ENCODE assay signal across 13 cellular contexts in genomic region chr2:234256516-234256915, GRCh38.
A peak's percentile ranks its signal among the peaks of the same experiment; 100 is the strongest.
DNase-seq lines count a peak whose midpoint lies in the region; ATAC-seq, FAIRE-seq and TF ChIP-seq lines count a peak whose summit lies in the region.
"Had no signal": no experiment of that assay in that cellular context is flagged by ENCODE, and none has a peak within 500 bp of the region (broad histone marks: within the 10 kb centered on the region; RNA-seq: fewer than 3 reads in every experiment).

No MANE protein-coding gene starts in this region.

- no peak for FAIRE-seq in H1 (lab: Jason Lieb, UNC)

- no peak overlapping the region for H3K56ac ChIP-seq in H1 (replicated peaks; ENCODE audit: insufficient read length, low read depth, low read length)

- H3K4me3 Mint-ChIP-seq in Caco-2 (ENCODE audit: unreplicated experiment), result peak overlapping the region; percentile 45

- no peaks in the 10 kb centered on the region for H3K79me2 ChIP-seq in H1 (ENCODE audit: control insufficient read depth in 1 of 2, insufficient read depth in 2 of 2, low read length in 2 of 2)

- intact Hi-C loops in Caco-2 (cut with micrococcal nuclease; ENCODE audit: unreplicated experiment), result loop anchor here (1.0 to 5.0 kb wide), 6 partner anchors 44 to 246 kb away; no protein-coding TSS in a partner anchor

- H3K36me3 Mint-ChIP-seq in Caco-2 (ENCODE audit: insufficient read depth, unreplicated experiment), result peaks cover 8% of the 10 kb centered on the region

- H3K14ac ChIP-seq in H1 (ENCODE audit: insufficient read length), result no peak overlapping the region
- H3K14ac ChIP-seq in mesenchymal stem cell (ENCODE audit: low read length in 2 of 2), result no peak overlapping the region

- H4K5ac ChIP-seq in H1 (ENCODE audit: insufficient read length, low read depth, low read length), result no peak overlapping the region

- no peak overlapping the region for H2AK5ac ChIP-seq in H1 (ENCODE audit: low read depth, low read length)
- peak overlapping the region; percentile 100 for H2AK5ac ChIP-seq in mesenchymal stem cell (ENCODE audit: low read length, severe bottlenecking)

- no peak overlapping the region for H2BK20ac ChIP-seq in H1 (ENCODE audit: low read length)

- H2BK15ac ChIP-seq in H1 (ENCODE audit: low read length) (no peak overlapping the region), mesenchymal stem cell (ENCODE audit: low read depth, poor library complexity, severe bottlenecking) (no peak overlapping the region)

- TF ChIP-seq CTCF in Caco-2 (IDR thresholded peaks at IDR 0.05; ENCODE audit: insufficient read depth in 1 of 2, low read depth in 1 of 2, low read length in 1 of 2, severe bottlenecking in 1 of 2, unreplicated experiment in 1 of 2) (no peak), H1 (IDR thresholded peaks at IDR 0.05; ENCODE audit: control extremely low read depth in 1 of 3, insufficient read depth in 1 of 3, low read depth in 1 of 3, low read length in 3 of 3) (no peak)

- no peak overlapping the region for H2BK12ac ChIP-seq in H1 (ENCODE audit: low read depth, low read length)
- peak overlapping the region; percentile 33 to 51 for H2BK12ac ChIP-seq in mesenchymal stem cell (ENCODE audit: low read length in 2 of 2)

- H3K23ac ChIP-seq in H1 (ENCODE audit: insufficient read length), result no peak overlapping the region
- H3K23ac ChIP-seq in mesenchymal stem cell (ENCODE audit: low read length in 2 of 2), result no peak overlapping the region

- peak; percentile 22; the same call in 1 of the 2 replicates for TF ChIP-seq EP300 in Ishikawa (IDR thresholded peaks at IDR 0.05; ENCODE audit: borderline replicate concordance)
- no peak for TF ChIP-seq EP300 in H1 (IDR thresholded peaks at IDR 0.05; ENCODE audit: borderline replicate concordance in 1 of 2, low read depth in 2 of 2, low read length in 2 of 2)

- DNase-seq in Caco-2, result peak; percentile 75 to 86
- no peak for DNase-seq in H1 (ENCODE audit: low read depth in 1 of 2, low spot score in 2 of 2)
- DNase-seq in mesenchymal stem cell, result no peak
- no peak for DNase-seq in activated CD4-positive, CD25-positive, alpha-beta regulatory T cell (lab: John Stamatoyannopoulos, UW)
- DNase-seq in DMS153 (lab: John Stamatoyannopoulos, UW), result no peak
- DNase-seq: C1 segment of cervical spinal cord, EL, KBM-7, NCI-H146, NCI-H2081, NCI-H748 treated with DMSO at 0.1 percent for 48 hours had no signal

- H3K18ac ChIP-seq in H1 (ENCODE audit: extremely low read depth, low read length) (no peak overlapping the region), mesenchymal stem cell (ENCODE audit: low read depth in 1 of 2, low read length in 2 of 2) (no peak overlapping the region)

- TF ChIP-seq RAD21 in Ishikawa (IDR thresholded peaks at IDR 0.05; ENCODE audit: low read depth), result no peak
- no peak for TF ChIP-seq RAD21 in H1 (IDR thresholded peaks at IDR 0.05 in 1 of 2, conservative IDR thresholded peaks at IDR 0.05 in 1 of 2; ENCODE audit: low read depth in 2 of 2, low read length in 2 of 2)

- peaks cover 17% of the 10 kb centered on the region for H3K4me1 Mint-ChIP-seq in Caco-2 (ENCODE audit: low read depth, unreplicated experiment)

- H4K91ac ChIP-seq in H1 (replicated peaks; ENCODE audit: insufficient read length, low read length) (no peak overlapping the region), mesenchymal stem cell (ENCODE audit: low read length) (no peak overlapping the region)

- H2BK5ac ChIP-seq in H1 (ENCODE audit: low read depth, low read length) (no peak overlapping the region), mesenchymal stem cell (ENCODE audit: low read depth, low read length, poor library complexity, severe bottlenecking) (no peak overlapping the region)

- no peaks in the 10 kb centered on the region for H3K27me3 Mint-ChIP-seq in Caco-2 (ENCODE audit: insufficient read depth, unreplicated experiment)

- WGBS in H1 (ENCODE audit: extremely low coverage in 1 of 2, insufficient coverage in 1 of 2, insufficient read length in 1 of 2, insufficient replicate concordance in 2 of 2, low coverage in 1 of 2, low lambda C conversion rate in 2 of 2, missing lambda C conversion rate in 1 of 2), 2 experiments, result 77% methylated on average over 3 of the region's 3 CpGs; no CpG with 5 or more reads in 1 of the 2 experiments
- WGBS in mesenchymal stem cell, result 78% methylated on average over 3 of the region's 3 CpGs

- ATAC-seq in GM19324 (IDR thresholded peaks at IDR 0.05; ENCODE audit: low FRiP score, unreplicated experiment), result no peak

- H3K27me3 ChIP-seq in Caco-2 (replicated peaks; ENCODE audit: control insufficient read depth, insufficient read depth, low read length) (no peaks in the 10 kb centered on the region), H1 (replicated peaks in 1 of 4; ENCODE audit: control insufficient read depth in 3 of 4, extremely low read depth in 1 of 4, insufficient read depth in 3 of 4, low read length in 3 of 4) (no peaks in the 10 kb centered on the region), mesenchymal stem cell (ENCODE audit: control insufficient read depth in 1 of 2, insufficient read depth in 1 of 2, low read length in 2 of 2) (no peaks in the 10 kb centered on the region)

- H3K9me3 ChIP-seq in Caco-2 (no peaks in the 10 kb centered on the region), H1 (ENCODE audit: insufficient read depth in 2 of 2, low read depth in 1 of 2, low read length in 1 of 2) (no peaks in the 10 kb centered on the region), mesenchymal stem cell (ENCODE audit: control insufficient read depth, low read length) (no peaks in the 10 kb centered on the region)

- H3K4me1 ChIP-seq in Caco-2 (peaks cover 54% of the 10 kb centered on the region), H1 (replicated peaks in 1 of 4; ENCODE audit: control insufficient read depth in 3 of 4, insufficient read depth in 4 of 4, low read length in 3 of 4) (peaks cover 0 to 5% (median 0%) of the 10 kb centered on the region in 4 experiments; a peak in 2 of 7 replicates), mesenchymal stem cell (ENCODE audit: control insufficient read depth, insufficient read depth, low read depth, low read length) (peaks cover 19% of the 10 kb centered on the region)

- CTCF ChIA-PET in Caco-2 (lab: Charles Lee), result interaction anchor here (0.6 to 2.7 kb wide), 2 partner anchors 24 to 62 kb away, joined by 3 to 7 read pairs; no protein-coding TSS in a partner anchor
- CTCF ChIA-PET in H1 (lab: Charles Lee; ENCODE audit: partially characterized antibody), result interaction anchor here (0.6 to 0.7 kb wide), 2 partner anchors 606 to 669 kb away, joined by 3 read pairs; no protein-coding TSS in a partner anchor

- no peaks in the 10 kb centered on the region for H3K79me1 ChIP-seq in H1 (ENCODE audit: low read depth, low read length)
- peaks cover 7% of the 10 kb centered on the region for H3K79me1 ChIP-seq in mesenchymal stem cell (replicated peaks; ENCODE audit: low read length, poor library complexity, severe bottlenecking)

- H3K36me3 ChIP-seq in Caco-2 (ENCODE audit: control insufficient read depth, insufficient read depth, low read length) (no peaks in the 10 kb centered on the region), H1 (ENCODE audit: control insufficient read depth in 2 of 4, insufficient read depth in 4 of 4, low read length in 3 of 4) (no peaks in the 10 kb centered on the region), mesenchymal stem cell (ENCODE audit: control insufficient read depth in 1 of 2, insufficient read depth in 2 of 2, low read depth in 1 of 2, low read length in 2 of 2) (peaks cover 0 to 3% of the 10 kb centered on the region in 2 experiments)

- H3K27ac ChIP-seq in H1 (ENCODE audit: low read depth, low read length) (no peak overlapping the region), mesenchymal stem cell (ENCODE audit: low read length, poor library complexity, severe bottlenecking) (peak overlapping the region; percentile 17)

- H3K4ac ChIP-seq in H1 (replicated peaks; ENCODE audit: insufficient read length, low read depth, low read length) (no peak overlapping the region), mesenchymal stem cell (ENCODE audit: low read depth in 1 of 2, low read length in 2 of 2) (no peak overlapping the region)

- H2BK120ac ChIP-seq in H1 (replicated peaks; ENCODE audit: low read depth, low read length), result no peak overlapping the region
- no peak overlapping the region for H2BK120ac ChIP-seq in mesenchymal stem cell (ENCODE audit: low read depth, low read length)

- H4K8ac ChIP-seq in H1 (ENCODE audit: extremely low read depth, insufficient read depth, low read length) (no peak overlapping the region; the same call in 1 of the 2 replicates), mesenchymal stem cell (ENCODE audit: low read length) (no peak overlapping the region)

- H2AFZ ChIP-seq in H1 (ENCODE audit: low read length) (no peak overlapping the region), mesenchymal stem cell (ENCODE audit: low read depth, low read length) (no peak overlapping the region)

- H3K4me3 ChIP-seq in Caco-2 (ENCODE audit: low read depth, low read length) (no peak overlapping the region), H1 (ENCODE audit: extremely low read depth in 1 of 4, insufficient read depth in 2 of 4, low read depth in 3 of 4, low read length in 4 of 4) (no peak overlapping the region), mesenchymal stem cell (ENCODE audit: insufficient read depth in 1 of 2, low read depth in 1 of 2, low read length in 2 of 2) (no peak overlapping the region)

- TSS peak; percentile 88 for BruUV-seq in Caco-2 (replicated peaks; lab: Mats Ljungman, UMichigan)

- no peak overlapping the region for H3K4me2 ChIP-seq in H1 (ENCODE audit: insufficient read depth in 1 of 2, low read depth in 2 of 2, low read length in 2 of 2)
- no peak overlapping the region for H3K4me2 ChIP-seq in mesenchymal stem cell (ENCODE audit: low read length, poor library complexity, severe bottlenecking)

- H4K20me1 ChIP-seq in H1 (replicated peaks in 1 of 2; ENCODE audit: control insufficient read depth in 1 of 2, insufficient read depth in 2 of 2, low read length in 2 of 2), result no peaks in the 10 kb centered on the region

- H3K27ac Mint-ChIP-seq in Caco-2 (ENCODE audit: unreplicated experiment), result peak overlapping the region; percentile 87

- TF ChIP-seq POLR2A in H1 (IDR thresholded peaks at IDR 0.05; ENCODE audit: control extremely low read depth in 1 of 2, low read depth in 2 of 2, low read length in 2 of 2), result no peak

- no peaks in the 10 kb centered on the region for H3K9me3 Mint-ChIP-seq in Caco-2 (ENCODE audit: unreplicated experiment)

- H3K23me2 ChIP-seq in H1 (ENCODE audit: low read depth, low read length), result no peaks in the 10 kb centered on the region

- H3K9ac ChIP-seq in H1 (replicated peaks in 1 of 4; ENCODE audit: extremely low read depth in 1 of 4, low read depth in 3 of 4, low read length in 3 of 4), result no peak overlapping the region
- H3K9ac ChIP-seq in mesenchymal stem cell (ENCODE audit: low read length), result no peak overlapping the region

- POLR2A ChIA-PET in Caco-2 (lab: Charles Lee), result no interaction called here
- POLR2A ChIA-PET in H1 (lab: Charles Lee; ENCODE audit: partially characterized antibody), result no interaction called here

TF ChIP-seq in H1, 55 proteins besides CTCF, POLR2A, EP300 and RAD21:
- TF ChIP-seq POLR2AphosphoS5 (IDR thresholded peaks at IDR 0.05; ENCODE audit: low read depth, low read length), result no peak
- TF ChIP-seq TEAD4 (IDR thresholded peaks at IDR 0.05; ENCODE audit: low read depth, low read length), result 0 out of 2 replicates have a peak, but pooled peaks have one; percentile 39
TF ChIP-seq in H1: peak in this region for 1.

Comparison
In these comparisons a context has a peak if more than half of its experiments do, and no peak if none do; other contexts are left out.
1. DNase-seq: peak in Caco-2 (2 of 2); none in H1 (0 of 2), mesenchymal stem cell (single experiment), activated CD4-positive, CD25-positive, alpha-beta regulatory T cell (0 of 4) and DMS153 (single experiment).